Comparison of ENCODE assay signal across 14 cellular contexts in genomic region chr6:106963544-106963943, GRCh38. TPM values are rescaled to one million over a fixed set of nuclear protein-coding genes. Genes with fewer than 3 reads are reported as not detected.
"Had no signal": no experiment of that assay in that cellular context is flagged by ENCODE, and none has a peak within 500 bp of the region (broad histone marks: within the 10 kb centered on the region; RNA-seq: fewer than 3 reads in every experiment).

No MANE protein-coding gene starts in this region.

- H3K27me3 ChIP-seq: cardiac muscle cell, esophagus squamous epithelium, right lobe of liver, transverse colon had no signal

- H3K36me3 ChIP-seq: cardiac muscle cell, esophagus squamous epithelium, prostate gland, right lobe of liver, transverse colon had no signal

- H3K4me3 ChIP-seq: cardiac muscle cell, esophagus squamous epithelium, prostate gland, right lobe of liver, transverse colon had no signal

- H3K27ac ChIP-seq: cardiac muscle cell, esophagus squamous epithelium, prostate gland, right lobe of liver, transverse colon had no signal

- H3K4me1 ChIP-seq: esophagus squamous epithelium, prostate gland, right lobe of liver, transverse colon had no signal

- H3K9me3 ChIP-seq: esophagus squamous epithelium, prostate gland, right lobe of liver, transverse colon had no signal

- ATAC-seq: activated naive CD8-positive, alpha-beta T cell treated with anti-CD3 and anti-CD28 coated beads, Interleukin-2, amount 50 U/mL, for 24 hours; naive thymus-derived CD4-positive, alpha-beta T cell; right lobe of liver; WTC11 had no signal

- DNase-seq: activated CD4-positive, alpha-beta T cell treated with anti-CD3 and anti-CD28 coated beads for 48 hours; activated CD8-positive, alpha-beta memory T cell treated with anti-CD3 and anti-CD28 coated beads for 24 hours; activated naive CD4-positive, alpha-beta T cell treated with Interleukin-2 at 50 U/mL for 16 hours; activated naive CD8-positive, alpha-beta T cell treated with anti-CD3 and anti-CD28 coated beads, Interleukin-2, amount 50 U/mL, for 24 hours; esophagus squamous epithelium; foreskin fibroblast; head of caudate nucleus; naive thymus-derived CD4-positive, alpha-beta T cell; right lobe of liver; transverse colon had no signal

RNA-seq across cellular contexts. Expression of gene CD24, which starts 11.0 kb away (rescaled TPM):
- total RNA-seq: lung microvascular endothelial cell had no signal
